1 cellular context compared by ENCODE assay signal in the genomic region with DNA sequence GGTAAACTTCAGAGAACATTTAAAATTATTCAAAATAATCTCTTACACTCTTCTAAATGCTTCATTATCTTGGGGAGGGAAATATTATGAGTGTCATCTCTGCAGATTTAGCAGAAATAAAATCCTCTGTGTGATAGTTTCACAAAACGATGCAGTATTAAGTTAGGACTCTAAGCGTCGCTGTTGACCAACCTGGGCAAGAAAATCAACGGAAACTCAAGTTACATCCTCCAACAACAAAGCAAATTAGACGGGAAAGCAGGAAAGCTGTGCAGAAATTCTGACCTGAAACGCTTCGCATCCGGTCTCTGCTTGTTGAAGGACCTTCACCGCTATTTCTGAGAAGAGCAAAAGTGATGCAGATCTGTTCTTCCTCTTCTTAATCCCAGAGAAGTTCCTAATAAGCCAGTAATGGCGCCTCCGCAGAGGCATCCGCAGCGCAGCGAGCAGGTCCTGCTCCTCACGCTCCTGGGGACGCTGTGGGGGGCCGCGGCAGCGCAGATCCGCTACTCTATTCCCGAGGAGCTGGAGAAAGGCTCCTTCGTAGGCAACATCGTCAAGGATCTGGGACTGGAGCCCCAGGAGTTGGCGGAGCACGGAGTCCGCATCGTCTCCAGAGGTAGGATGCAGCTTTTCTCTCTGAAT.
TF ChIP-seq lines count a peak whose summit lies in the region.

A gene (plus strand): TSS at position 219 of the 645 bp plus-strand sequence. CDS start 193 bp downstream, at position 412.

TF ChIP-seq in HEK293, 187 proteins besides CTCF, POLR2A, EP300 and RAD21 (continued from another document):
- TF ChIP-seq, protein P1, sequence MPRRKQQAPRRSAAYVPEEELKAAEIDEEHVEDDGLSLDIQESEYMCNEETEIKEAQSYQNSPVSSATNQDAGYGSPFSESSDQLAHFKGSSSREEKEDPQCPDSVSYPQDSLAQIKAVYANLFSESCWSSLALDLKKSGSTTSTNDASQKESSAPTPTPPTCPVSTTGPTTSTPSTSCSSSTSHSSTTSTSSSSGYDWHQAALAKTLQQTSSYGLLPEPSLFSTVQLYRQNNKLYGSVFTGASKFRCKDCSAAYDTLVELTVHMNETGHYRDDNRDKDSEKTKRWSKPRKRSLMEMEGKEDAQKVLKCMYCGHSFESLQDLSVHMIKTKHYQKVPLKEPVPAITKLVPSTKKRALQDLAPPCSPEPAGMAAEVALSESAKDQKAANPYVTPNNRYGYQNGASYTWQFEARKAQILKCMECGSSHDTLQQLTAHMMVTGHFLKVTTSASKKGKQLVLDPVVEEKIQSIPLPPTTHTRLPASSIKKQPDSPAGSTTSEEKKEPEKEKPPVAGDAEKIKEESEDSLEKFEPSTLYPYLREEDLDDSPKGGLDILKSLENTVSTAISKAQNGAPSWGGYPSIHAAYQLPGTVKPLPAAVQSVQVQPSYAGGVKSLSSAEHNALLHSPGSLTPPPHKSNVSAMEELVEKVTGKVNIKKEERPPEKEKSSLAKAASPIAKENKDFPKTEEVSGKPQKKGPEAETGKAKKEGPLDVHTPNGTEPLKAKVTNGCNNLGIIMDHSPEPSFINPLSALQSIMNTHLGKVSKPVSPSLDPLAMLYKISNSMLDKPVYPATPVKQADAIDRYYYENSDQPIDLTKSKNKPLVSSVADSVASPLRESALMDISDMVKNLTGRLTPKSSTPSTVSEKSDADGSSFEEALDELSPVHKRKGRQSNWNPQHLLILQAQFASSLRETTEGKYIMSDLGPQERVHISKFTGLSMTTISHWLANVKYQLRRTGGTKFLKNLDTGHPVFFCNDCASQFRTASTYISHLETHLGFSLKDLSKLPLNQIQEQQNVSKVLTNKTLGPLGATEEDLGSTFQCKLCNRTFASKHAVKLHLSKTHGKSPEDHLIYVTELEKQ (tag by site-specific recombination; IDR thresholded peaks at IDR 0.05; ENCODE audit: borderline replicate concordance): no peak
- TF ChIP-seq, protein P2, sequence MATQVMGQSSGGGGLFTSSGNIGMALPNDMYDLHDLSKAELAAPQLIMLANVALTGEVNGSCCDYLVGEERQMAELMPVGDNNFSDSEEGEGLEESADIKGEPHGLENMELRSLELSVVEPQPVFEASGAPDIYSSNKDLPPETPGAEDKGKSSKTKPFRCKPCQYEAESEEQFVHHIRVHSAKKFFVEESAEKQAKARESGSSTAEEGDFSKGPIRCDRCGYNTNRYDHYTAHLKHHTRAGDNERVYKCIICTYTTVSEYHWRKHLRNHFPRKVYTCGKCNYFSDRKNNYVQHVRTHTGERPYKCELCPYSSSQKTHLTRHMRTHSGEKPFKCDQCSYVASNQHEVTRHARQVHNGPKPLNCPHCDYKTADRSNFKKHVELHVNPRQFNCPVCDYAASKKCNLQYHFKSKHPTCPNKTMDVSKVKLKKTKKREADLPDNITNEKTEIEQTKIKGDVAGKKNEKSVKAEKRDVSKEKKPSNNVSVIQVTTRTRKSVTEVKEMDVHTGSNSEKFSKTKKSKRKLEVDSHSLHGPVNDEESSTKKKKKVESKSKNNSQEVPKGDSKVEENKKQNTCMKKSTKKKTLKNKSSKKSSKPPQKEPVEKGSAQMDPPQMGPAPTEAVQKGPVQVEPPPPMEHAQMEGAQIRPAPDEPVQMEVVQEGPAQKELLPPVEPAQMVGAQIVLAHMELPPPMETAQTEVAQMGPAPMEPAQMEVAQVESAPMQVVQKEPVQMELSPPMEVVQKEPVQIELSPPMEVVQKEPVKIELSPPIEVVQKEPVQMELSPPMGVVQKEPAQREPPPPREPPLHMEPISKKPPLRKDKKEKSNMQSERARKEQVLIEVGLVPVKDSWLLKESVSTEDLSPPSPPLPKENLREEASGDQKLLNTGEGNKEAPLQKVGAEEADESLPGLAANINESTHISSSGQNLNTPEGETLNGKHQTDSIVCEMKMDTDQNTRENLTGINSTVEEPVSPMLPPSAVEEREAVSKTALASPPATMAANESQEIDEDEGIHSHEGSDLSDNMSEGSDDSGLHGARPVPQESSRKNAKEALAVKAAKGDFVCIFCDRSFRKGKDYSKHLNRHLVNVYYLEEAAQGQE (tag by site-specific recombination; IDR thresholded peaks at IDR 0.05): no peak
- TF ChIP-seq, protein P3, sequence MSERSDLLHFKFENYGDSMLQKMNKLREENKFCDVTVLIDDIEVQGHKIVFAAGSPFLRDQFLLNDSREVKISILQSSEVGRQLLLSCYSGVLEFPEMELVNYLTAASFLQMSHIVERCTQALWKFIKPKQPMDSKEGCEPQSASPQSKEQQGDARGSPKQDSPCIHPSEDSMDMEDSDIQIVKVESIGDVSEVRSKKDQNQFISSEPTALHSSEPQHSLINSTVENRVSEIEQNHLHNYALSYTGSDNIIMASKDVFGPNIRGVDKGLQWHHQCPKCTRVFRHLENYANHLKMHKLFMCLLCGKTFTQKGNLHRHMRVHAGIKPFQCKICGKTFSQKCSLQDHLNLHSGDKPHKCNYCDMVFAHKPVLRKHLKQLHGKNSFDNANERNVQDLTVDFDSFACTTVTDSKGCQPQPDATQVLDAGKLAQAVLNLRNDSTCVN (tag by site-specific recombination; optimal IDR thresholded peaks at IDR 0.05): no peak
- no peak for TF ChIP-seq WT1 (tag by site-specific recombination; IDR thresholded peaks at IDR 0.05)
- TF ChIP-seq ZNF2 (tag by site-specific recombination; IDR thresholded peaks at IDR 0.05): 0 out of 2 replicates have a peak, but pooled peaks have one; percentile 45
- TF ChIP-seq ZNF391 (tag by site-specific recombination; IDR thresholded peaks at IDR 0.05; ENCODE audit: borderline replicate concordance, low read depth): no peak
- TF ChIP-seq SP2 (tag by site-specific recombination; IDR thresholded peaks at IDR 0.05): no peak
